Comparison of ENCODE assay signal across 22 cellular contexts in genomic region chr11:97610854-97611253, GRCh38.
"Had no signal": no experiment of that assay in that cellular context is flagged by ENCODE, and none has a peak within 500 bp of the region (broad histone marks: within the 10 kb centered on the region; RNA-seq: fewer than 3 reads in every experiment).

No MANE protein-coding gene starts in this region.

- H3K36me3 ChIP-seq: brain microvascular endothelial cell, left ventricle myocardium inferior, pancreas, thyroid gland, uterus had no signal

- H3K4me3 Mint-ChIP-seq: central memory CD8-positive, alpha-beta T cell; memory B cell; naive thymus-derived CD4-positive, alpha-beta T cell; stimulated activated effector memory CD8-positive, alpha-beta T cell treated with anti-CD3 and anti-CD28 coated beads, Interleukin-12 subunit alpha, Interleukin-12 subunit beta, amount 100 ng/mL, for 72 hours had no signal

- H3K27me3 ChIP-seq: brain microvascular endothelial cell, foreskin keratinocyte, pancreas, thyroid gland, uterus had no signal

- DNase-seq: activated CD4-positive, alpha-beta T cell treated with anti-CD3 and anti-CD28 coated beads, Interleukin-2, amount 50 U/mL, for 1 hour; activated CD8-positive, alpha-beta memory T cell treated with anti-CD3 and anti-CD28 coated beads for 24 hours; activated naive CD4-positive, alpha-beta T cell; anterior cingulate cortex; brain microvascular endothelial cell; cortex of kidney; effector CD4-positive, alpha-beta T cell; foreskin keratinocyte; glutamatergic neuron; hypothalamus; left ventricle myocardium inferior; mucosa of descending colon; naive thymus-derived CD4-positive, alpha-beta T cell; pancreas; stimulated activated CD4-positive, alpha-beta T cell treated with anti-CD3 and anti-CD28 coated beads, Interleukin-12 subunit alpha, Interleukin-12 subunit beta, amount 100 ng/mL, for 4 hours; stimulated activated CD4-positive, alpha-beta T cell treated with anti-CD3 and anti-CD28 coated beads, Interleukin-2, amount 100 ng/mL, for 24 hours; thyroid gland; uterus had no signal

- H3K4me1 Mint-ChIP-seq: central memory CD8-positive, alpha-beta T cell; memory B cell; naive thymus-derived CD4-positive, alpha-beta T cell; stimulated activated effector memory CD8-positive, alpha-beta T cell treated with anti-CD3 and anti-CD28 coated beads, Interleukin-12 subunit alpha, Interleukin-12 subunit beta, amount 100 ng/mL, for 72 hours had no signal

- H3K4me1 ChIP-seq: foreskin keratinocyte, left ventricle myocardium inferior, pancreas, thyroid gland, uterus had no signal

- ATAC-seq: activated CD4-positive, CD25-positive, alpha-beta regulatory T cell treated with anti-CD3 and anti-CD28 coated beads, Interleukin-2, amount 50 U/mL, for 24 hours; foreskin keratinocyte; mucosa of descending colon; naive thymus-derived CD4-positive, alpha-beta T cell; pancreas; stimulated activated effector memory CD8-positive, alpha-beta T cell treated with anti-CD3 and anti-CD28 coated beads, Interleukin-12 subunit alpha, Interleukin-12 subunit beta, amount 100 ng/mL, for 72 hours had no signal

- H3K27ac ChIP-seq: brain microvascular endothelial cell, foreskin keratinocyte, left ventricle myocardium inferior, pancreas, thyroid gland, uterus had no signal

- H3K4me3 ChIP-seq: left ventricle myocardium inferior, mucosa of descending colon, pancreas, thyroid gland, uterus had no signal

- H3K27me3 Mint-ChIP-seq: central memory CD8-positive, alpha-beta T cell; memory B cell; naive thymus-derived CD4-positive, alpha-beta T cell had no signal

- H3K27ac Mint-ChIP-seq: memory B cell; naive thymus-derived CD4-positive, alpha-beta T cell; stimulated activated effector memory CD8-positive, alpha-beta T cell treated with anti-CD3 and anti-CD28 coated beads, Interleukin-12 subunit alpha, Interleukin-12 subunit beta, amount 100 ng/mL, for 72 hours had no signal

- H3K36me3 Mint-ChIP-seq: memory B cell; naive thymus-derived CD4-positive, alpha-beta T cell; stimulated activated effector memory CD8-positive, alpha-beta T cell treated with anti-CD3 and anti-CD28 coated beads, Interleukin-12 subunit alpha, Interleukin-12 subunit beta, amount 100 ng/mL, for 72 hours had no signal

- H3K9me3 ChIP-seq: pancreas, thyroid gland, uterus had no signal
